16 cellular contexts compared by ENCODE assay signal in genomic region chr4:7945709-7946380, GRCh38.
"Had no signal": no experiment of that assay in that cellular context is flagged by ENCODE, and none has a peak within 500 bp of the region (broad histone marks: within the 10 kb centered on the region; RNA-seq: fewer than 3 reads in every experiment).

No MANE protein-coding gene starts in this region.

- H3K27ac Mint-ChIP-seq: activated CD4-positive, alpha-beta memory T cell treated with anti-CD3 and anti-CD28 coated beads for 36 hours; activated CD4-positive, alpha-beta T cell treated with anti-CD3 and anti-CD28 coated beads for 36 hours; activated naive CD8-positive, alpha-beta T cell treated with anti-CD3 and anti-CD28 coated beads for 36 hours; stimulated activated naive CD8-positive, alpha-beta T cell treated with anti-CD3 and anti-CD28 coated beads, Interleukin-15, amount 100 ng/mL, for 72 hours; WTC11 had no signal

- FAIRE-seq: endometrium had no signal

- H3K36me3 Mint-ChIP-seq: activated CD4-positive, alpha-beta memory T cell treated with anti-CD3 and anti-CD28 coated beads for 36 hours; activated naive CD8-positive, alpha-beta T cell treated with anti-CD3 and anti-CD28 coated beads for 36 hours; naive thymus-derived CD8-positive, alpha-beta T cell; WTC11 had no signal

- H3K4me3 ChIP-seq: hepatocyte had no signal

- ATAC-seq: activated CD4-positive, alpha-beta T cell treated with anti-CD3 and anti-CD28 coated beads for 36 hours; naive thymus-derived CD8-positive, alpha-beta T cell; stimulated activated naive CD8-positive, alpha-beta T cell treated with anti-CD3 and anti-CD28 coated beads, Interleukin-15, amount 100 ng/mL, for 72 hours; WTC11 had no signal

- H3K9me3 Mint-ChIP-seq: activated CD4-positive, alpha-beta memory T cell treated with anti-CD3 and anti-CD28 coated beads for 36 hours had no signal

- H3K4me3 Mint-ChIP-seq: activated CD4-positive, alpha-beta memory T cell treated with anti-CD3 and anti-CD28 coated beads for 36 hours; activated CD4-positive, alpha-beta T cell treated with anti-CD3 and anti-CD28 coated beads for 36 hours; activated naive CD8-positive, alpha-beta T cell treated with anti-CD3 and anti-CD28 coated beads for 36 hours; naive thymus-derived CD8-positive, alpha-beta T cell; stimulated activated naive CD8-positive, alpha-beta T cell treated with anti-CD3 and anti-CD28 coated beads, Interleukin-15, amount 100 ng/mL, for 72 hours; WTC11 had no signal

- H3K27me3 Mint-ChIP-seq: activated CD4-positive, alpha-beta memory T cell treated with anti-CD3 and anti-CD28 coated beads for 36 hours had no signal

- DNase-seq: activated CD4-positive, alpha-beta memory T cell treated with anti-CD3 and anti-CD28 coated beads for 36 hours; activated CD4-positive, alpha-beta T cell treated with anti-CD3 and anti-CD28 coated beads for 36 hours; activated naive CD8-positive, alpha-beta T cell treated with anti-CD3 and anti-CD28 coated beads for 36 hours; anterior cingulate cortex; cerebellar nuclear complex; cortex of kidney; erythroblast; mesendoderm; naive thymus-derived CD8-positive, alpha-beta T cell; occipital lobe; retina; stimulated activated naive CD8-positive, alpha-beta T cell treated with anti-CD3 and anti-CD28 coated beads, Interleukin-15, amount 100 ng/mL, for 72 hours; trophoblast cell had no signal
